24 cellular contexts compared by ENCODE assay signal in genomic region chr11:94678901-94679300, GRCh38.
"Had no signal": no experiment of that assay in that cellular context is flagged by ENCODE, and none has a peak within 500 bp of the region (broad histone marks: within the 10 kb centered on the region; RNA-seq: fewer than 3 reads in every experiment).

No MANE protein-coding gene starts in this region.

- H3K4me1 ChIP-seq: ascending aorta, body of pancreas had no signal

- H3K27ac ChIP-seq: ascending aorta, body of pancreas, cardiac muscle cell had no signal

- H3K27me3 ChIP-seq: ascending aorta, body of pancreas, cardiac muscle cell had no signal

- H3K4me3 ChIP-seq: ascending aorta, body of pancreas, cardiac muscle cell had no signal

- H3K9me3 ChIP-seq: ascending aorta, body of pancreas had no signal

- ATAC-seq: activated naive CD4-positive, alpha-beta T cell treated with anti-CD3 and anti-CD28 coated beads, Interleukin-2, amount 50 U/mL, for 72 hours; activated T-cell treated with anti-CD3 and anti-CD28 coated beads, Interleukin-2, amount 50 U/mL, for 4 hours; body of pancreas; T-helper 17 cell had no signal

- DNase-seq: activated B cell treated with CpG ODN at 0.5 μM for 24 hours; activated CD4-positive, alpha-beta memory T cell treated with anti-CD3 and anti-CD28 coated beads for 36 hours; activated CD4-positive, alpha-beta T cell treated with anti-CD3 and anti-CD28 coated beads for 1 hour; activated CD4-positive, alpha-beta T cell treated with anti-CD3 and anti-CD28 coated beads, Interleukin-2, amount 10 ng/mL, durations not matched to agents 24 days and 14 days; activated CD8-positive, alpha-beta memory T cell treated with anti-CD3 and anti-CD28 coated beads for 24 hours; activated effector memory CD4-positive, alpha-beta T cell treated with anti-CD3 and anti-CD28 coated beads, Interleukin-2, amount 50 U/mL, for 16 hours; activated naive CD4-positive, alpha-beta T cell treated with Interleukin-2 at 50 U/mL for 16 hours; activated naive CD8-positive, alpha-beta T cell treated with anti-CD3 and anti-CD28 coated beads, Interleukin-2, amount 50 U/mL, for 24 hours; activated T-cell treated with anti-CD3 and anti-CD28 coated beads, Interleukin-2, amount 50 U/mL, for 4 hours; amniotic stem cell; body of pancreas; KG1; NCI-H1092; NCI-H1417; NCI-H1930; NCI-H345; NCI-H510A; NCI-H69; SIG-M5; T-helper 17 cell; T-helper 9 cell had no signal

- H3K36me3 ChIP-seq: ascending aorta, cardiac muscle cell had no signal
